Comparison of ENCODE assay signal across 8 cellular contexts in the genomic region with DNA sequence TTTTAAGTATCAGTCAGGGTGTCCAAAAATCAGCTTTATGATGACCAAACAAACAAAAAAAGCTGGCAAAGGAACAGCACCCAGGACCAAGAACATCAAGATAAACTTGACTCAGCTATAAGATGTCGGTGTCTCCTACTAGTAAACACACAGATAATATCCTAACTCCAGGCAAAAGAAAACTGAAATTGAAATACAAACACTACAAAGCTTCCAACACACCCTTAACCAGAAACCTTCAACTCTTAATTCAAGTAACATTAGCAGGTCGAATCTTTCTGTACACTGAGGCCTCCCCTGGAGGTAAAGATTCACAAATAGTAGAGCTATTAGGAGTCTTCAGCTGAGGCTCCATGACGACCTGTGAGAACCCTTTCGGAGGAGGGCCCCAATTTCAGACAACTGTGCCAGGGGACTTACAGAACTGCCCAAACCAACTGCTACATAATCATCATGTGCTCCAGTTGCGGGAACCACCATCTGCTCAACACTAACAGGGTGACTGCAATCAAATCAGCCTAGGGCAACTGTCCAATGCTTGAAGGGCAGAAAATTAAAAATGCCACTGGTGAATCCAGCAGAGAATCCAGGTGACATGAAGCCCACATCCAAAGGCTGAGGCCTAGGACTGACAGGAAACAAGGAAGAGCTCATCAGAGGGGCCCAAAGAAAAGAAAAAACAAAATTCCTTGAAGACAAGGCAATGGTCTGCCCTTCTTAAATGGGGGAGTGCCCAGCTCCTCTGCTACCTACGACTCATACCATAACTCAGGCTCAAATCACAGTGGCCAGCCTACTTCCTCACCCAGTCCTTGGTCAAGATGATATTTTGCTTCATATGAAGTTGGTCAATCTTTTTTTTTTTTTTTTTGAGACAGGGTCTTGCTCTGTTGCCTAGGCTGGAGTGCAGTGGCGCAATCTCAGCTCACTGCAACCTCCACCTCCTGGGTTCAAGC. TPM values are rescaled to one million over a fixed set of nuclear protein-coding genes. Genes with fewer than 3 reads are reported as not detected.
DNase-seq lines count a peak whose midpoint lies in the region; ATAC-seq and TF ChIP-seq lines count a peak whose summit lies in the region.

No MANE protein-coding gene starts in this region.

- no peak overlapping the region for H3K27ac ChIP-seq in CD8-positive, alpha-beta T cell (ENCODE audit: low read depth, low read length)
- peak overlapping the region; percentile 63 to 68 for H3K27ac ChIP-seq in uterus

- H3K27ac Mint-ChIP-seq in CD8-positive, alpha-beta T cell, result peak overlapping the region; percentile 82
- peak overlapping the region; percentile 36 for H3K27ac Mint-ChIP-seq in glutamatergic neuron (ENCODE audit: unreplicated experiment)

- no peak for TF ChIP-seq POLR2A in uterus (IDR thresholded peaks at IDR 0.05)

- no peaks in the 10 kb centered on the region for H3K9me3 ChIP-seq in CD8-positive, alpha-beta T cell (ENCODE audit: low read length)
- no peaks in the 10 kb centered on the region for H3K9me3 ChIP-seq in uterus

- H3K4me3 ChIP-seq in CD8-positive, alpha-beta T cell (ENCODE audit: low read depth, low read length), result no peak overlapping the region
- H3K4me3 ChIP-seq in uterus, result no peak overlapping the region

- peaks cover 13% of the 10 kb centered on the region for H3K4me1 ChIP-seq in CD8-positive, alpha-beta T cell (ENCODE audit: insufficient read depth, low read length)
- no peaks in the 10 kb centered on the region for H3K4me1 ChIP-seq in uterus

- peak; percentile 79 for ATAC-seq in CD8-positive, alpha-beta T cell
- ATAC-seq in GM21723 (IDR thresholded peaks at IDR 0.05; ENCODE audit: unreplicated experiment), result peak; percentile 56
- ATAC-seq in HG03280 (IDR thresholded peaks at IDR 0.05; ENCODE audit: unreplicated experiment), result no peak

- peaks cover 9% of the 10 kb centered on the region for H3K36me3 ChIP-seq in CD8-positive, alpha-beta T cell (ENCODE audit: insufficient read depth, low read length)
- H3K36me3 ChIP-seq in uterus, result no peaks in the 10 kb centered on the region

- peak overlapping the region; percentile 64 for H3K4me3 Mint-ChIP-seq in CD8-positive, alpha-beta T cell
- peak overlapping the region; percentile 4 for H3K4me3 Mint-ChIP-seq in glutamatergic neuron (ENCODE audit: unreplicated experiment)

- DNase-seq in CD8-positive, alpha-beta T cell, result no peak
- DNase-seq in OCI-M1 (lab: John Stamatoyannopoulos, UW) (peak; percentile 87), glutamatergic neuron (no peak), uterus (no peak), NOMO-1 (lab: John Stamatoyannopoulos, UW; ENCODE audit: unreplicated experiment in 2 of 2) (no peak), SKM-1 (lab: John Stamatoyannopoulos, UW; ENCODE audit: unreplicated experiment) (no peak)

- H3K27me3 ChIP-seq in CD8-positive, alpha-beta T cell (ENCODE audit: insufficient read depth, low read length), result no peaks in the 10 kb centered on the region
- no peaks in the 10 kb centered on the region for H3K27me3 ChIP-seq in uterus

- intact Hi-C loops in CD8-positive, alpha-beta T cell (cut with DNase I, micrococcal nuclease), result no loop called here
- intact Hi-C loops in uterus (cut with DNase I; ENCODE audit: low total_unique reads), result no loop called here

- CTCF ChIA-PET in CD8-positive, alpha-beta T cell (lab: Charles Lee), result interaction anchor here (0.6 to 2.3 kb wide), 5 partner anchors 9 to 75 kb away, joined by 3 to 13 read pairs (median 3); no protein-coding TSS in a partner anchor

- no peaks in the 10 kb centered on the region for H3K9me3 Mint-ChIP-seq in CD8-positive, alpha-beta T cell
- H3K9me3 Mint-ChIP-seq in glutamatergic neuron (ENCODE audit: unreplicated experiment), result peaks cover 2% of the 10 kb centered on the region

- peaks cover 53% of the 10 kb centered on the region for H3K4me1 Mint-ChIP-seq in CD8-positive, alpha-beta T cell (ENCODE audit: low read depth)
- H3K4me1 Mint-ChIP-seq in glutamatergic neuron (ENCODE audit: low read depth, unreplicated experiment), result peaks cover 13% of the 10 kb centered on the region

- no peaks in the 10 kb centered on the region for H3K27me3 Mint-ChIP-seq in CD8-positive, alpha-beta T cell (ENCODE audit: low read depth)
- peaks cover 1% of the 10 kb centered on the region for H3K27me3 Mint-ChIP-seq in glutamatergic neuron (ENCODE audit: unreplicated experiment)

- TF ChIP-seq CTCF in CD8-positive, alpha-beta T cell (IDR thresholded peaks at IDR 0.05), result no peak
- TF ChIP-seq CTCF in glutamatergic neuron (IDR thresholded peaks at IDR 0.05; ENCODE audit: partially characterized antibody, unreplicated experiment) (no peak), uterus (IDR thresholded peaks at IDR 0.05) (no peak)

- POLR2A ChIA-PET in CD8-positive, alpha-beta T cell (lab: Charles Lee), result no interaction called here

- peaks cover 87% of the 10 kb centered on the region for H3K36me3 Mint-ChIP-seq in CD8-positive, alpha-beta T cell
- H3K36me3 Mint-ChIP-seq in glutamatergic neuron (ENCODE audit: unreplicated experiment), result peaks cover 5% of the 10 kb centered on the region

RNA-seq across cellular contexts. Expression of gene XPNPEP1, which starts 20.0 kb away (rescaled TPM):
- 10 to 100 TPM; 50.4 to 54.7 TPM for total RNA-seq in CD8-positive, alpha-beta T cell
- total RNA-seq in glutamatergic neuron (ENCODE audit: unreplicated experiment) (51.4 TPM), uterus (100 to 1,000 TPM in 2 of 4 donors, 10 to 100 TPM in 2; 41.0 to 188 (median 92.0) TPM)
